Comparison of ENCODE assay signal across 28 cellular contexts in genomic region chr6:95176322-95176721, GRCh38.
"Had no signal": no experiment of that assay in that cellular context is flagged by ENCODE, and none has a peak within 500 bp of the region (broad histone marks: within the 10 kb centered on the region; RNA-seq: fewer than 3 reads in every experiment).

No MANE protein-coding gene starts in this region.

- H3K4me1 ChIP-seq: Peyer's patch, SJCRH30 had no signal

- ATAC-seq: activated CD4-positive, alpha-beta T cell treated with anti-CD3 and anti-CD28 coated beads for 36 hours; activated T-cell treated with anti-CD3 and anti-CD28 coated beads, Interleukin-2, amount 50 U/mL, for 72 hours; T-cell had no signal

- H3K4me3 ChIP-seq: cardiac muscle cell, Peyer's patch, SJCRH30 had no signal

- H3K36me3 ChIP-seq: brain microvascular endothelial cell, cardiac muscle cell, Peyer's patch, SJCRH30 had no signal

- H3K27me3 ChIP-seq: brain microvascular endothelial cell, cardiac muscle cell, Peyer's patch, SJCRH30 had no signal

- DNase-seq: activated CD4-positive, alpha-beta memory T cell treated with anti-CD3 and anti-CD28 coated beads, Interleukin-2, amount 10 ng/mL, durations not matched to agents 7 days and 5 days; activated CD4-positive, alpha-beta T cell treated with anti-CD3 and anti-CD28 coated beads for 36 hours; activated CD4-positive, alpha-beta T cell treated with anti-CD3 and anti-CD28 coated beads, Interleukin-2, amount 50 U/mL, for 1 hour; activated CD4-positive, CD25-positive, alpha-beta regulatory T cell; activated gamma-delta T cell treated with Interleukin-2 at 50 U/mL for 16 hours; activated naive CD4-positive, alpha-beta T cell treated with anti-CD3 and anti-CD28 coated beads, Interleukin-2, amount 10 ng/mL, durations not matched to agents 7 days and 5 days; activated naive CD8-positive, alpha-beta T cell treated with anti-CD3 and anti-CD28 coated beads for 36 hours; activated T-cell treated with anti-CD3 and anti-CD28 coated beads for 4 hours; activated T-cell treated with anti-CD3 and anti-CD28 coated beads, Interleukin-2, amount 50 U/mL, for 72 hours; brain microvascular endothelial cell; Kasumi-1; KBM-7; NCI-H1694; NCI-H2029; NCI-H2107; NCI-H345; NCI-H510A; NCI-H526 treated with DMSO at 0.1 percent for 48 hours; OCI-M1; Peyer's patch; Right ventricle myocardium superior; SJCRH30; T-cell; T-helper 2 cell; T1000 had no signal

- H3K27ac ChIP-seq: brain microvascular endothelial cell, cardiac muscle cell, Peyer's patch, RWPE1, SJCRH30, VCaP had no signal

- H3K9me3 ChIP-seq: Peyer's patch, SJCRH30 had no signal
